ENCODE assay signal across 1 cellular context in genomic region chr12:56488041-56488955, GRCh38.
TF ChIP-seq lines count a peak whose summit lies in the region.

TSS of gene GLS2 (minus strand) at chr12:56488161. CDS start at chr12:56488118, 43 bp downstream.

TF ChIP-seq in HepG2, 621 proteins besides CTCF, POLR2A, EP300 and RAD21 (continued from another document and continues in another):
- TF ChIP-seq SPEN (CRISPR knock-in tag; IDR thresholded peaks at IDR 0.05; ENCODE audit: low read depth) (peak; percentile 26; the same call in 1 of the 2 replicates), DNMT1 (CRISPR knock-in tag; IDR thresholded peaks at IDR 0.05) (no peak), ERF (CRISPR knock-in tag; IDR thresholded peaks at IDR 0.05) (peak; percentile 76; the same call in 1 of the 2 replicates), THYN1 (CRISPR knock-in tag; IDR thresholded peaks at IDR 0.05; ENCODE audit: borderline replicate concordance, low read depth) (no peak), ZNF709 (CRISPR knock-in tag; IDR thresholded peaks at IDR 0.05) (peak; percentile 93), TOPORS (CRISPR knock-in tag; IDR thresholded peaks at IDR 0.05) (peak; percentile 82; the same call in 1 of the 2 replicates), TEF (CRISPR knock-in tag; IDR thresholded peaks at IDR 0.05) (peak; percentile 89), ZNF556 (CRISPR knock-in tag; IDR thresholded peaks at IDR 0.05; ENCODE audit: borderline replicate concordance) (no peak), ZSCAN21 (CRISPR knock-in tag; IDR thresholded peaks at IDR 0.05; ENCODE audit: borderline replicate concordance) (peak; percentile 58; the same call in 1 of the 2 replicates), ZNF557 (CRISPR knock-in tag; IDR thresholded peaks at IDR 0.05) (peak; percentile 99), MLXIP (CRISPR knock-in tag; IDR thresholded peaks at IDR 0.05; ENCODE audit: borderline replicate concordance) (peak; percentile 95), ZNF83 (CRISPR knock-in tag; IDR thresholded peaks at IDR 0.05; ENCODE audit: borderline replicate concordance) (peak; percentile 58; the same call in 1 of the 2 replicates), STAG1 (CRISPR knock-in tag; IDR thresholded peaks at IDR 0.05) (no peak), ZNF253 (CRISPR knock-in tag; IDR thresholded peaks at IDR 0.05; ENCODE audit: borderline replicate concordance) (0 out of 2 replicates have a peak, but pooled peaks have one; percentile 88), SETDB1 (CRISPR knock-in tag; IDR thresholded peaks at IDR 0.05; ENCODE audit: borderline replicate concordance) (no peak), KDM4B (CRISPR knock-in tag; IDR thresholded peaks at IDR 0.05) (no peak), ZNF781 (CRISPR knock-in tag; IDR thresholded peaks at IDR 0.05; ENCODE audit: borderline replicate concordance, not compliant biosample characterization) (peak; percentile 92), PHF8 (CRISPR knock-in tag; IDR thresholded peaks at IDR 0.05) (peak; percentile 80; the same call in 1 of the 2 replicates), MED1 (CRISPR knock-in tag; IDR thresholded peaks at IDR 0.05) (peak; percentile 33; the same call in 1 of the 2 replicates), JDP2 (CRISPR knock-in tag; IDR thresholded peaks at IDR 0.05; ENCODE audit: borderline replicate concordance) (no peak; the same call in 1 of the 2 replicates), BRCA1 (CRISPR knock-in tag; IDR thresholded peaks at IDR 0.05) (peak; percentile 85; the same call in 1 of the 2 replicates), ZNF574 (CRISPR knock-in tag; IDR thresholded peaks at IDR 0.05) (peak; percentile 80; the same call in 1 of the 2 replicates), HMG20A (CRISPR knock-in tag; IDR thresholded peaks at IDR 0.05; ENCODE audit: borderline replicate concordance) (no peak), ZNF749 (CRISPR knock-in tag; IDR thresholded peaks at IDR 0.05; ENCODE audit: borderline replicate concordance) (peak; percentile 81; the same call in 1 of the 2 replicates), MAFK (conservative IDR thresholded peaks at IDR 0.05 in 1 of 2, IDR thresholded peaks at IDR 0.05 in 1 of 2; ENCODE audit: low read length in 2 of 2) (no peak), HDAC2 (CRISPR knock-in tag; IDR thresholded peaks at IDR 0.05) (0 out of 2 replicates have a peak, but pooled peaks have one; percentile 11), ZNF235 (CRISPR knock-in tag; IDR thresholded peaks at IDR 0.05; ENCODE audit: borderline replicate concordance) (0 out of 2 replicates have a peak, but pooled peaks have one; percentile 66), FOXM1 (CRISPR knock-in tag; IDR thresholded peaks at IDR 0.05) (peak; percentile 59; the same call in 1 of the 2 replicates), AHR (CRISPR knock-in tag; IDR thresholded peaks at IDR 0.05) (peak; percentile 82; the same call in 1 of the 2 replicates), ZNF766 (CRISPR knock-in tag; IDR thresholded peaks at IDR 0.05; ENCODE audit: borderline replicate concordance) (peak; percentile 97)
- TF ChIP-seq, protein P1, sequence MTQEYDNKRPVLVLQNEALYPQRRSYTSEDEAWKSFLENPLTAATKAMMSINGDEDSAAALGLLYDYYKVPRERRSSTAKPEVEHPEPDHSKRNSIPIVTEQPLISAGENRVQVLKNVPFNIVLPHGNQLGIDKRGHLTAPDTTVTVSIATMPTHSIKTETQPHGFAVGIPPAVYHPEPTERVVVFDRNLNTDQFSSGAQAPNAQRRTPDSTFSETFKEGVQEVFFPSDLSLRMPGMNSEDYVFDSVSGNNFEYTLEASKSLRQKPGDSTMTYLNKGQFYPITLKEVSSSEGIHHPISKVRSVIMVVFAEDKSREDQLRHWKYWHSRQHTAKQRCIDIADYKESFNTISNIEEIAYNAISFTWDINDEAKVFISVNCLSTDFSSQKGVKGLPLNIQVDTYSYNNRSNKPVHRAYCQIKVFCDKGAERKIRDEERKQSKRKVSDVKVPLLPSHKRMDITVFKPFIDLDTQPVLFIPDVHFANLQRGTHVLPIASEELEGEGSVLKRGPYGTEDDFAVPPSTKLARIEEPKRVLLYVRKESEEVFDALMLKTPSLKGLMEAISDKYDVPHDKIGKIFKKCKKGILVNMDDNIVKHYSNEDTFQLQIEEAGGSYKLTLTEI (CRISPR knock-in tag; conservative IDR thresholded peaks at IDR 0.05), result no peak
- TF ChIP-seq, protein P2, sequence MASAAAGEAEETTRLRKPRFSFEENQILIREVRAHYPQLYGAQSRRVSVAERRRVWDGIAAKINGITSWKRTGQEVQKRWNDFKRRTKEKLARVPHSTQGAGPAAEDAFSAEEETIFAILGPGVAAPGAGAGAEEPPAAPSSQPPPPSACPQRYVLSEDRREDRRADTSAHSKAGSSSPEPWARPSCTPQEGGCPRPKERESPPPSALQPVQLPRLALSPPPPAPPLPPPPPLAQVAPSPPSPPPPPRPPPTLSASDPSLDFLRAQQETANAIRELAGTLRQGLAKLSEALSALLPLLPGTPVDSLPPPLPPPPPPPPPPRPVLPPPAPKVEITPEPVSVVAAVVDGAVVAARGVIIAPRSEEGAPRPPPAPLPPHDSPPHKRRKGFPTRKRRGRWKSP (CRISPR knock-in tag; IDR thresholded peaks at IDR 0.05), result peak; percentile 37
- TF ChIP-seq, protein P3, sequence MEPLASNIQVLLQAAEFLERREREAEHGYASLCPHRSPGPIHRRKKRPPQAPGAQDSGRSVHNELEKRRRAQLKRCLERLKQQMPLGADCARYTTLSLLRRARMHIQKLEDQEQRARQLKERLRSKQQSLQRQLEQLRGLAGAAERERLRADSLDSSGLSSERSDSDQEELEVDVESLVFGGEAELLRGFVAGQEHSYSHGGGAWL (CRISPR knock-in tag; IDR thresholded peaks at IDR 0.05), result peak; percentile 99
- TF ChIP-seq, protein P4, sequence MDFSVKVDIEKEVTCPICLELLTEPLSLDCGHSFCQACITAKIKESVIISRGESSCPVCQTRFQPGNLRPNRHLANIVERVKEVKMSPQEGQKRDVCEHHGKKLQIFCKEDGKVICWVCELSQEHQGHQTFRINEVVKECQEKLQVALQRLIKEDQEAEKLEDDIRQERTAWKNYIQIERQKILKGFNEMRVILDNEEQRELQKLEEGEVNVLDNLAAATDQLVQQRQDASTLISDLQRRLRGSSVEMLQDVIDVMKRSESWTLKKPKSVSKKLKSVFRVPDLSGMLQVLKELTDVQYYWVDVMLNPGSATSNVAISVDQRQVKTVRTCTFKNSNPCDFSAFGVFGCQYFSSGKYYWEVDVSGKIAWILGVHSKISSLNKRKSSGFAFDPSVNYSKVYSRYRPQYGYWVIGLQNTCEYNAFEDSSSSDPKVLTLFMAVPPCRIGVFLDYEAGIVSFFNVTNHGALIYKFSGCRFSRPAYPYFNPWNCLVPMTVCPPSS (IDR thresholded peaks at IDR 0.05), result no peak
- TF ChIP-seq, protein P5, sequence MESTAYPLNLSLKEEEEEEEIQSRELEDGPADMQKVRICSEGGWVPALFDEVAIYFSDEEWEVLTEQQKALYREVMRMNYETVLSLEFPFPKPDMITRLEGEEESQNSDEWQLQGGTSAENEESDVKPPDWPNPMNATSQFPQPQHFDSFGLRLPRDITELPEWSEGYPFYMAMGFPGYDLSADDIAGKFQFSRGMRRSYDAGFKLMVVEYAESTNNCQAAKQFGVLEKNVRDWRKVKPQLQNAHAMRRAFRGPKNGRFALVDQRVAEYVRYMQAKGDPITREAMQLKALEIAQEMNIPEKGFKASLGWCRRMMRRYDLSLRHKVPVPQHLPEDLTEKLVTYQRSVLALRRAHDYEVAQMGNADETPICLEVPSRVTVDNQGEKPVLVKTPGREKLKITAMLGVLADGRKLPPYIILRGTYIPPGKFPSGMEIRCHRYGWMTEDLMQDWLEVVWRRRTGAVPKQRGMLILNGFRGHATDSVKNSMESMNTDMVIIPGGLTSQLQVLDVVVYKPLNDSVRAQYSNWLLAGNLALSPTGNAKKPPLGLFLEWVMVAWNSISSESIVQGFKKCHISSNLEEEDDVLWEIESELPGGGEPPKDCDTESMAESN (CRISPR knock-in tag; conservative IDR thresholded peaks at IDR 0.05), result peak; percentile 85
- TF ChIP-seq, protein P6, sequence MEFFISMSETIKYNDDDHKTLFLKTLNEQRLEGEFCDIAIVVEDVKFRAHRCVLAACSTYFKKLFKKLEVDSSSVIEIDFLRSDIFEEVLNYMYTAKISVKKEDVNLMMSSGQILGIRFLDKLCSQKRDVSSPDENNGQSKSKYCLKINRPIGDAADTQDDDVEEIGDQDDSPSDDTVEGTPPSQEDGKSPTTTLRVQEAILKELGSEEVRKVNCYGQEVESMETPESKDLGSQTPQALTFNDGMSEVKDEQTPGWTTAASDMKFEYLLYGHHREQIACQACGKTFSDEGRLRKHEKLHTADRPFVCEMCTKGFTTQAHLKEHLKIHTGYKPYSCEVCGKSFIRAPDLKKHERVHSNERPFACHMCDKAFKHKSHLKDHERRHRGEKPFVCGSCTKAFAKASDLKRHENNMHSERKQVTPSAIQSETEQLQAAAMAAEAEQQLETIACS (CRISPR knock-in tag; IDR thresholded peaks at IDR 0.05), result peak; percentile 66
- TF ChIP-seq, protein P7, sequence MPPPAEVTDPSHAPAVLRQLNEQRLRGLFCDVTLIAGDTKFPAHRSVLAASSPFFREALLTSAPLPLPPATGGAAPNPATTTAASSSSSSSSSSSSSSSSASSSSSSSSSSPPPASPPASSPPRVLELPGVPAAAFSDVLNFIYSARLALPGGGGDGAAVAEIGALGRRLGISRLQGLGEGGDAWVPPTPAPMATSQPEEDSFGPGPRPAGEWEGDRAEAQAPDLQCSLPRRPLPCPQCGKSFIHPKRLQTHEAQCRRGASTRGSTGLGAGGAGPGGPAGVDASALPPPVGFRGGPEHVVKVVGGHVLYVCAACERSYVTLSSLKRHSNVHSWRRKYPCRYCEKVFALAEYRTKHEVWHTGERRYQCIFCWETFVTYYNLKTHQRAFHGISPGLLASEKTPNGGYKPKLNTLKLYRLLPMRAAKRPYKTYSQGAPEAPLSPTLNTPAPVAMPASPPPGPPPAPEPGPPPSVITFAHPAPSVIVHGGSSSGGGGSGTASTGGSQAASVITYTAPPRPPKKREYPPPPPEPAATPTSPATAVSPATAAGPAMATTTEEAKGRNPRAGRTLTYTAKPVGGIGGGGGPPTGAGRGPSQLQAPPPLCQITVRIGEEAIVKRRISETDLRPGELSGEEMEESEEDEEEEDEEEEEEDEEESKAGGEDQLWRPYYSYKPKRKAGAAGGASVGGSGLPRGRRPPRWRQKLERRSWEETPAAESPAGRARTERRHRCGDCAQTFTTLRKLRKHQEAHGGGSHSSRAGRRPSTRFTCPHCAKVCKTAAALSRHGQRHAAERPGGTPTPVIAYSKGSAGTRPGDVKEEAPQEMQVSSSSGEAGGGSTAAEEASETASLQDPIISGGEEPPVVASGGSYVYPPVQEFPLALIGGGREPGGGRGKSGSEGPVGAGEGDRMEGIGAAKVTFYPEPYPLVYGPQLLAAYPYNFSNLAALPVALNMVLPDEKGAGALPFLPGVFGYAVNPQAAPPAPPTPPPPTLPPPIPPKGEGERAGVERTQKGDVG (CRISPR knock-in tag; IDR thresholded peaks at IDR 0.05; ENCODE audit: borderline replicate concordance), result peak; percentile 75; the same call in 1 of the 2 replicates
